1 cellular context compared by ENCODE assay signal in genomic region chrX:130268500-130269170, GRCh38.
TF ChIP-seq lines count a peak whose summit lies in the region.

ZNF280C (minus strand) TSS chrX:130268899; CDS start chrX:130260449, 8,450 bp downstream.

TF ChIP-seq in K562, 482 proteins besides CTCF, POLR2A, EP300 and RAD21 (continued from another document and continues in another):
- peak in 1 of 2 experiments; percentile 38; a peak in 1 of 4 replicates for TF ChIP-seq BCLAF1 (IDR thresholded peaks at IDR 0.05; ENCODE audit: borderline replicate concordance in 1 of 2, control insufficient read depth in 1 of 2, low read depth in 2 of 2, low read length in 1 of 2)
- TF ChIP-seq HMG20B (CRISPR knock-in tag; IDR thresholded peaks at IDR 0.05), result no peak
- no peak for TF ChIP-seq IFI16 (CRISPR knock-in tag; IDR thresholded peaks at IDR 0.05)
- no peak for TF ChIP-seq ZNF3 (CRISPR knock-in tag; IDR thresholded peaks at IDR 0.05)
- no peak for TF ChIP-seq TSC22D4 (tag; IDR thresholded peaks at IDR 0.05)
- no peak for TF ChIP-seq ZNF655 (CRISPR knock-in tag; IDR thresholded peaks at IDR 0.05)
- no peak for TF ChIP-seq ZFP30 (CRISPR knock-in tag; IDR thresholded peaks at IDR 0.05; ENCODE audit: borderline replicate concordance)
- TF ChIP-seq RB1 (IDR thresholded peaks at IDR 0.05; ENCODE audit: low read depth), result peak; percentile 62
- TF ChIP-seq HSF4 (CRISPR knock-in tag; IDR thresholded peaks at IDR 0.05; ENCODE audit: borderline replicate concordance), result no peak
- TF ChIP-seq CEBPZ (IDR thresholded peaks at IDR 0.05; ENCODE audit: borderline replicate concordance, low read depth, low read length), result no peak
- TF ChIP-seq FOXO4 (CRISPR knock-in tag; IDR thresholded peaks at IDR 0.05), result no peak
- no peak for TF ChIP-seq FOXP4 (CRISPR knock-in tag; IDR thresholded peaks at IDR 0.05; ENCODE audit: borderline replicate concordance)
- no peak for TF ChIP-seq DLX4 (CRISPR knock-in tag; IDR thresholded peaks at IDR 0.05)
- TF ChIP-seq MEIS2 (IDR thresholded peaks at IDR 0.05; ENCODE audit: partially characterized antibody), result peak; percentile 26
- TF ChIP-seq NBN (IDR thresholded peaks at IDR 0.05; ENCODE audit: low read depth), result peak; percentile 62; the same call in 1 of the 2 replicates
- TF ChIP-seq ZNF77 (CRISPR knock-in tag; IDR thresholded peaks at IDR 0.05), result no peak
- no peak for TF ChIP-seq ZEB2 (IDR thresholded peaks at IDR 0.05)
- no peak for TF ChIP-seq STAT5B (CRISPR knock-in tag; IDR thresholded peaks at IDR 0.05)
- TF ChIP-seq CBX2 (IDR thresholded peaks at IDR 0.05; ENCODE audit: insufficient read depth, low read length, poor library complexity, severe bottlenecking), result no peak
- no peak for TF ChIP-seq PHB2 (IDR thresholded peaks at IDR 0.05; ENCODE audit: low read depth)
- TF ChIP-seq TCF3 (CRISPR knock-in tag; IDR thresholded peaks at IDR 0.05), result 0 out of 2 replicates have a peak, but pooled peaks have one; percentile 18
- no peak for TF ChIP-seq ELK1 (CRISPR knock-in tag; IDR thresholded peaks at IDR 0.05)
- TF ChIP-seq FOXA3 (CRISPR knock-in tag; conservative IDR thresholded peaks at IDR 0.05 in 1 of 2, IDR thresholded peaks at IDR 0.05 in 1 of 2), result no peak
- TF ChIP-seq E2F3 (CRISPR knock-in tag; IDR thresholded peaks at IDR 0.05), result no peak
- no peak for TF ChIP-seq ZNF282 (CRISPR knock-in tag; IDR thresholded peaks at IDR 0.05)
- TF ChIP-seq GATAD2B (IDR thresholded peaks at IDR 0.05; ENCODE audit: borderline replicate concordance), result 0 out of 2 replicates have a peak, but pooled peaks have one; percentile 13
- TF ChIP-seq NR3C1 (CRISPR knock-in tag; IDR thresholded peaks at IDR 0.05), result no peak
- TF ChIP-seq TCFL5 (CRISPR knock-in tag; conservative IDR thresholded peaks at IDR 0.05), result no peak
- no peak for TF ChIP-seq KLF10 (CRISPR knock-in tag; IDR thresholded peaks at IDR 0.05)
- no peak for TF ChIP-seq POU5F1 (IDR thresholded peaks at IDR 0.05; ENCODE audit: borderline replicate concordance, low read depth, low read length, partially characterized antibody)
- TF ChIP-seq GATAD2A (IDR thresholded peaks at IDR 0.05), result 0 out of 2 replicates have a peak, but pooled peaks have one; percentile 50
- peak; percentile 95 for TF ChIP-seq MTA3 (IDR thresholded peaks at IDR 0.05; ENCODE audit: borderline replicate concordance)
- no peak for TF ChIP-seq OTX1 (CRISPR knock-in tag; IDR thresholded peaks at IDR 0.05)
- TF ChIP-seq BACH1 (tag; IDR thresholded peaks at IDR 0.05), result no peak
- TF ChIP-seq RHOXF2B (CRISPR knock-in tag; conservative IDR thresholded peaks at IDR 0.05), result no peak
- no peak for TF ChIP-seq NR2C2 (CRISPR knock-in tag; IDR thresholded peaks at IDR 0.05)
- no peak for TF ChIP-seq NR2C2 (tag; IDR thresholded peaks at IDR 0.05)
- no peak for TF ChIP-seq TCF15 (CRISPR knock-in tag; IDR thresholded peaks at IDR 0.05)
- no peak for TF ChIP-seq ZNF830 (CRISPR knock-in tag; IDR thresholded peaks at IDR 0.05)
- TF ChIP-seq ZNF239 (CRISPR knock-in tag; IDR thresholded peaks at IDR 0.05), result peak; percentile 16; the same call in 1 of the 2 replicates
- TF ChIP-seq ZNF263 (CRISPR knock-in tag; IDR thresholded peaks at IDR 0.05; ENCODE audit: borderline replicate concordance), result peak; percentile 95
- peak; percentile 41; the same call in 1 of the 2 replicates for TF ChIP-seq SOX6 (IDR thresholded peaks at IDR 0.05)
- no peak for TF ChIP-seq ZNF12 (CRISPR knock-in tag; IDR thresholded peaks at IDR 0.05)
- no peak for TF ChIP-seq KHSRP (IDR thresholded peaks at IDR 0.05)
- TF ChIP-seq ZBTB8A (IDR thresholded peaks at IDR 0.05; ENCODE audit: partially characterized antibody), result no peak
- TF ChIP-seq SAFB (IDR thresholded peaks at IDR 0.05; ENCODE audit: borderline replicate concordance, low read depth, low read length), result no peak
- TF ChIP-seq HLTF (IDR thresholded peaks at IDR 0.05), result no peak
- TF ChIP-seq CTCFL (IDR thresholded peaks at IDR 0.05; ENCODE audit: borderline replicate concordance, insufficient read depth, low read depth, low read length, poor library complexity, severe bottlenecking), result no peak
- TF ChIP-seq HMBOX1 (IDR thresholded peaks at IDR 0.05), result no peak
- no peak for TF ChIP-seq PHF20 (IDR thresholded peaks at IDR 0.05; ENCODE audit: partially characterized antibody)
- TF ChIP-seq ELF1 (tag; IDR thresholded peaks at IDR 0.05), result no peak
- TF ChIP-seq ZNF184 (CRISPR knock-in tag; IDR thresholded peaks at IDR 0.05), result no peak
- TF ChIP-seq BMI1 (IDR thresholded peaks at IDR 0.05; ENCODE audit: low read length), result no peak
- TF ChIP-seq MEF2A (IDR thresholded peaks at IDR 0.05; ENCODE audit: control insufficient read depth, low read depth, low read length), result no peak
- peak; percentile 93 for TF ChIP-seq SUPT5H (IDR thresholded peaks at IDR 0.05)
- TF ChIP-seq CAMTA2 (CRISPR knock-in tag; conservative IDR thresholded peaks at IDR 0.05), result no peak
- peak; percentile 76 for TF ChIP-seq RBBP5 (IDR thresholded peaks at IDR 0.05; ENCODE audit: borderline replicate concordance, insufficient read depth, low read length, poor library complexity, severe bottlenecking)
- TF ChIP-seq CBX1 (IDR thresholded peaks at IDR 0.05; ENCODE audit: low read depth), result peak; percentile 87; the same call in 1 of the 2 replicates
- no peak for TF ChIP-seq SMAD1 (IDR thresholded peaks at IDR 0.05; ENCODE audit: low read depth, low read length, partially characterized antibody)
